17 cellular contexts compared by ENCODE assay signal in genomic region chr1:61441723-61442262, GRCh38.
A peak's percentile ranks its signal among the peaks of the same experiment; 100 is the strongest.
DNase-seq lines count a peak whose midpoint lies in the region; ATAC-seq, FAIRE-seq and TF ChIP-seq lines count a peak whose summit lies in the region.
"Had no signal": no experiment of that assay in that cellular context is flagged by ENCODE, and none has a peak within 500 bp of the region (broad histone marks: within the 10 kb centered on the region; RNA-seq: fewer than 3 reads in every experiment).

No MANE protein-coding gene starts in this region.

- H3K4me3 ChIP-seq in fibroblast of mammary gland (ENCODE audit: control insufficient read depth, low read depth, low read length): no peak overlapping the region
- no peak overlapping the region for H3K4me3 ChIP-seq in HepG2 (replicated peaks in 1 of 3; ENCODE audit: insufficient read depth in 1 of 3, low read depth in 2 of 3, low read length in 3 of 3)
- H3K4me3 ChIP-seq in skeletal muscle tissue (ENCODE audit: low read length in 3 of 3): no peak overlapping the region
- H3K4me3 ChIP-seq: thyroid gland had no signal

- no peak for ATAC-seq in HepG2
- ATAC-seq in HG03565 (IDR thresholded peaks at IDR 0.05; ENCODE audit: unreplicated experiment): no peak
- ATAC-seq: T-helper 17 cell had no signal

- POLR2A ChIA-PET in HepG2 (lab: Yijun Ruan, JAX): no interaction called here

- BruUV-seq in HepG2 (replicated peaks; lab: Mats Ljungman, UMichigan): no TSS peak

- CTCF ChIA-PET in HepG2 (lab: Yijun Ruan, JAX; ENCODE audit: low intra/inter-chr PET ratio, low total read pairs): no interaction called here

- TF ChIP-seq EP300 in HepG2 (IDR thresholded peaks at IDR 0.05; ENCODE audit: low read depth in 2 of 2, low read length in 2 of 2) (no peak), HepG2 (CRISPR knock-in tag; IDR thresholded peaks at IDR 0.05; ENCODE audit: borderline replicate concordance) (no peak)

- no peak for TF ChIP-seq POLR2A in HepG2 (IDR thresholded peaks at IDR 0.05; ENCODE audit: insufficient read depth in 1 of 2, low read depth in 2 of 2, low read length in 2 of 2)

- in situ Hi-C loops in HepG2 (cut with HindIII; ENCODE audit: extremely low pct_ligation_motif_present, low pct_unique_long_range_greater_than_20kb): no loop called here

- no peak for FAIRE-seq in HepG2 (lab: Jason Lieb, UNC)
- FAIRE-seq: bronchial epithelial cell had no signal

- intact Hi-C loops in HepG2 (cut with micrococcal nuclease; ENCODE audit: unreplicated experiment): no loop called here

- H3K9me3 ChIP-seq in HepG2 (ENCODE audit: low read length) (no peaks in the 10 kb centered on the region), skeletal muscle tissue (ENCODE audit: control insufficient read depth in 3 of 3, low read length in 3 of 3) (no peaks in the 10 kb centered on the region)
- H3K9me3 ChIP-seq: thyroid gland had no signal

- H3K27me3 ChIP-seq in HepG2 (ENCODE audit: control insufficient read depth in 1 of 2, insufficient read depth in 2 of 2, low read length in 2 of 2) (no peaks in the 10 kb centered on the region), skeletal muscle tissue (ENCODE audit: control insufficient read depth in 3 of 3, insufficient read depth in 3 of 3, low read length in 3 of 3) (no peaks in the 10 kb centered on the region)
- H3K27me3 ChIP-seq: thyroid gland had no signal

- peaks cover 14% of the 10 kb centered on the region for H3K4me1 ChIP-seq in HepG2 (ENCODE audit: insufficient read depth, low read length)
- peaks cover 14 to 25% (median 17%) of the 10 kb centered on the region in 3 donors for H3K4me1 ChIP-seq in skeletal muscle tissue (ENCODE audit: control insufficient read depth in 3 of 3, insufficient read depth in 3 of 3, low read length in 3 of 3)

- H3K36me3 ChIP-seq in HepG2 (replicated peaks in 1 of 2; ENCODE audit: control insufficient read depth in 1 of 2, insufficient read depth in 2 of 2, low read length in 2 of 2) (peaks cover 7 to 65% of the 10 kb centered on the region in 2 experiments; a peak in 4 of 5 replicates), skeletal muscle tissue (ENCODE audit: control insufficient read depth in 3 of 3, insufficient read depth in 3 of 3, low read length in 3 of 3) (peaks cover 0 to 2% (median 0%) of the 10 kb centered on the region in 3 donors)
- H3K36me3 ChIP-seq: thyroid gland had no signal

- H2AFZ ChIP-seq in HepG2 (ENCODE audit: low read length): no peak overlapping the region

- DNase-seq in NCI-H460 (ENCODE audit: extremely low read depth, low read depth) (peak; percentile 79), fibroblast of mammary gland (ENCODE audit: low read depth) (peak; percentile 97), HepG2 (ENCODE audit: low spot score) (no peak), SIG-M5 (lab: John Stamatoyannopoulos, UW) (no peak), GDM1 (lab: John Stamatoyannopoulos, UW) (no peak), NCI-H1930 (lab: John Stamatoyannopoulos, UW) (no peak)
- DNase-seq: activated CD4-positive, CD25-positive, alpha-beta regulatory T cell treated with anti-CD3 and anti-CD28 coated beads, Interleukin-2, amount 50 U/mL, for 72 hours; activated naive CD4-positive, alpha-beta T cell; DMS 273 treated with DMSO at 0.1 percent for 48 hours; kidney glomerular epithelial cell; NCI-H2081 treated with DMSO at 0.1 percent for 48 hours; NCI-H774; T-helper 17 cell; thyroid gland had no signal

- H4K20me1 ChIP-seq in HepG2 (ENCODE audit: insufficient read depth, low read length): no peaks in the 10 kb centered on the region

- H3K9ac ChIP-seq in HepG2 (ENCODE audit: insufficient read depth, low read depth, low read length) (no peak overlapping the region), skeletal muscle tissue (ENCODE audit: low read depth in 1 of 3, low read length in 3 of 3) (no peak overlapping the region)

- TF ChIP-seq CTCF in fibroblast of mammary gland (conservative IDR thresholded peaks at IDR 0.05; ENCODE audit: control insufficient read depth, insufficient read depth, low read depth, low read length) (no peak), HepG2 (CRISPR knock-in tag; IDR thresholded peaks at IDR 0.05) (no peak)

- TF ChIP-seq RAD21 in HepG2 (CRISPR knock-in tag; IDR thresholded peaks at IDR 0.05): no peak

- no peaks in the 10 kb centered on the region for H3K79me2 ChIP-seq in HepG2 (ENCODE audit: insufficient read depth, low read length)

- 97% methylated on average over 11 of the region's 11 CpGs for whole genome bisulfite sequencing in HepG2 (ENCODE audit: low lambda C conversion rate)

- H3K27ac ChIP-seq in HepG2 (ENCODE audit: extremely low read length, insufficient read depth, low read length): no peak overlapping the region
- H3K27ac ChIP-seq in skeletal muscle tissue (ENCODE audit: low read depth, low read length): peak overlapping the region; percentile 41
- H3K27ac ChIP-seq: thyroid gland had no signal

- H3K4me2 ChIP-seq in HepG2 (ENCODE audit: low read depth, low read length): no peak overlapping the region

TF ChIP-seq in HepG2, 621 proteins besides CTCF, POLR2A, EP300 and RAD21:
- no peak for TF ChIP-seq ZFP82 (CRISPR knock-in tag; IDR thresholded peaks at IDR 0.05; ENCODE audit: borderline replicate concordance)
- TF ChIP-seq RBM22 (optimal IDR thresholded peaks at IDR 0.05; ENCODE audit: low read length): peak; percentile 32
- no peak for TF ChIP-seq ZBTB1 (CRISPR knock-in tag; IDR thresholded peaks at IDR 0.05; ENCODE audit: borderline replicate concordance)

Comparison
In these comparisons a context has a peak if more than half of its experiments do, and no peak if none do; other contexts are left out.
1. DNase-seq: peak in NCI-H460 (single experiment) and fibroblast of mammary gland (single experiment); none in HepG2 (single experiment), SIG-M5 (single experiment), GDM1 (single experiment) and NCI-H1930 (0 of 2).